ENCODE assay signal across 35 cellular contexts in the genomic region with DNA sequence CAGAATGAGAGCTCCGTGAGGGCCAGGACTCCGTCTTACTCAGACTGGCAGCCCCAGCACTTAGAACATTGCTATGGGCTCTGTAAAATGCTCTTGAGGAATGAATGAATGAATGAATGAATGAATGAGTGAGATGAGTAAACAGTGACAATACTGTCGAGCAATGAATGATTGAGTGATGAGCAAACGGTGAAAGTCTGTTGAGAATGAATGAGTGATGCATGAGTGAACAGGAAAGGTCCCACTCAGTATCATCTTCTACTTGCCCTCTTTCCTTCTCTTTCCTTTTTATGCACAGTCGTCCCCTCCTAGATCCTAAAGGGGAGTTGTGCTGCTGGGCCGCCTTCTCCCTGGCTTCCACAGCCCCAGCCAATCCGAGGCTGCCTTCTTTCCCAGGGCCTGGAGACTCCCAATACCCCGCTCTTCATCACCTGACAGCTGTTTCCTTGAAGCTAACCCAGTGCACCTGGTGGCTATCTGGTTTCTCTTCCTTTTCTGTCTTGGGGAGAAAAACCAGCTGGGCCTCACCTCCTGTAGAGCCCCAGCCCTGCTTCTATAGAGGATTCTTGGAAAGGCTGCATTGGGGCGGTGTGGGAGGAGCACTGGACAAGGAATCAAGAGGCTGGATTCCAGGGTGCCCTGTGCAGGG. TPM values are rescaled to one million over a fixed set of nuclear protein-coding genes. Genes with fewer than 3 reads are reported as not detected.
A peak's percentile ranks its signal among the peaks of the same experiment; 100 is the strongest.
DNase-seq lines count a peak whose midpoint lies in the region; ATAC-seq, FAIRE-seq and TF ChIP-seq lines count a peak whose summit lies in the region.
"Had no signal": no experiment of that assay in that cellular context is flagged by ENCODE, and none has a peak within 500 bp of the region (broad histone marks: within the 10 kb centered on the region; RNA-seq: fewer than 3 reads in every experiment).

No MANE protein-coding gene starts in this region.

- no peaks in the 10 kb centered on the region for H3K36me3 ChIP-seq in PC-3 (ENCODE audit: low read depth, low read length)
- no peaks in the 10 kb centered on the region for H3K36me3 ChIP-seq in A673 (ENCODE audit: insufficient read depth, low read length, poor library complexity, severe bottlenecking)

- H2AFZ ChIP-seq in PC-3 (ENCODE audit: low read length): no peak overlapping the region
- H2AFZ ChIP-seq: parathyroid adenoma had no signal

- no peaks in the 10 kb centered on the region for H3K9me2 ChIP-seq in PC-3 (replicated peaks; ENCODE audit: low read length)

- no peak overlapping the region for H3K4me2 ChIP-seq in PC-3 (ENCODE audit: low read length)

- H3K27me3 ChIP-seq in PC-3 (ENCODE audit: low read length) (peaks cover 17% of the 10 kb centered on the region; the same call in 1 of the 2 replicates), A673 (replicated peaks; ENCODE audit: insufficient read depth, low read depth, low read length, poor library complexity) (no peaks in the 10 kb centered on the region)
- H3K27me3 ChIP-seq: SJSA1 had no signal

- no peak for ATAC-seq in PC-3
- no peak for ATAC-seq in HG03095 (IDR thresholded peaks at IDR 0.05; ENCODE audit: unreplicated experiment)
- ATAC-seq: activated CD8-positive, alpha-beta T cell treated with anti-CD3 and anti-CD28 coated beads, Interleukin-2, amount 10 ng/mL, durations not matched to agents 7 days and 5 days; activated naive CD8-positive, alpha-beta T cell treated with anti-CD3 and anti-CD28 coated beads, Interleukin-2, amount 50 U/mL, for 24 hours; right cardiac atrium had no signal

- no TSS peak for BruUV-seq in PC-3 (replicated peaks; lab: Mats Ljungman, UMichigan)
- BruUV-seq in A673 (replicated peaks; lab: Mats Ljungman, UMichigan): no TSS peak

- H4K20me1 ChIP-seq in PC-3 (ENCODE audit: low read length): no peaks in the 10 kb centered on the region

- H3K27ac ChIP-seq in PC-3 (ENCODE audit: low read length) (no peak overlapping the region), A673 (ENCODE audit: low read depth, low read length, poor library complexity, severe bottlenecking) (no peak overlapping the region)
- H3K27ac ChIP-seq: parathyroid adenoma, SJSA1 had no signal

- H3K4me3 ChIP-seq in PC-3 (ENCODE audit: low read length): no peak overlapping the region
- H3K4me3 ChIP-seq in A673 (ENCODE audit: low read depth, low read length, poor library complexity, severe bottlenecking): no peak overlapping the region
- H3K4me3 ChIP-seq: lung, SJSA1 had no signal

- H3F3A ChIP-seq in PC-3 (ENCODE audit: low read length, unreplicated experiment): no peaks in the 10 kb centered on the region

- POLR2A ChIA-PET in GM10248 (lab: Yijun Ruan, JAX) (no interaction called here), PC-3 (lab: Charles Lee; ENCODE audit: unreplicated experiment) (no interaction called here), A673 (lab: Charles Lee; ENCODE audit: low non-redundant PET) (no interaction called here)

- no peaks in the 10 kb centered on the region for H3K9me3 ChIP-seq in PC-3 (ENCODE audit: low read length)
- no peaks in the 10 kb centered on the region for H3K9me3 ChIP-seq in A673 (ENCODE audit: low read depth, low read length, poor library complexity, severe bottlenecking)
- H3K9me3 ChIP-seq: SJSA1 had no signal

- H3K9ac ChIP-seq in PC-3 (ENCODE audit: low read length): no peak overlapping the region
- H3K9ac ChIP-seq: parathyroid adenoma had no signal

- FAIRE-seq in HTR-8/SVneo (lab: Jason Lieb, UNC): peak; percentile 80
- FAIRE-seq: GM19239, H1, keratinocyte, TTC549, urothelium cell line had no signal

- intact Hi-C loops in PC-3 (cut with micrococcal nuclease): no loop called here
- intact Hi-C loops in A673 (cut with micrococcal nuclease; ENCODE audit: unreplicated experiment): no loop called here

- peak; percentile 57 for DNase-seq in GM10248 (ENCODE audit: extremely low spot score)
- DNase-seq in GM20000 (ENCODE audit: low spot score): peak; percentile 41
- no peak for DNase-seq in HTR-8/SVneo (ENCODE audit: insufficient read length, low spot score)
- DNase-seq in PC-3: peak; percentile 8
- no peak for DNase-seq in SK-N-DZ (ENCODE audit: low spot score)
- DNase-seq in NCI-H2227 (lab: John Stamatoyannopoulos, UW; ENCODE audit: unreplicated experiment): no peak
- DNase-seq in A673 (ENCODE audit: low spot score): no peak
- DNase-seq: ACHN; activated CD4-positive, CD25-positive, alpha-beta regulatory T cell treated with anti-CD3 and anti-CD28 coated beads, Interleukin-2, amount 50 U/mL, for 72 hours; activated CD8-positive, alpha-beta T cell treated with anti-CD3 and anti-CD28 coated beads, Interleukin-2, amount 10 ng/mL, durations not matched to agents 7 days and 5 days; activated effector memory CD4-positive, alpha-beta T cell treated with anti-CD3 and anti-CD28 coated beads, Interleukin-2, amount 50 U/mL, for 16 hours; activated naive CD8-positive, alpha-beta T cell treated with anti-CD3 and anti-CD28 coated beads, Interleukin-2, amount 50 U/mL, for 24 hours; activated T-cell treated with anti-CD3 and anti-CD28 coated beads for 4 hours; COR-L47; GF-D8; KG1; NCI-H1436; NCI-H2227 treated with DMSO at 0.1 percent for 48 hours; NCI-H774; right cardiac atrium; stimulated activated CD4-positive, alpha-beta T cell treated with anti-CD3 and anti-CD28 coated beads, Interleukin-4, amount 100 ng/mL, for 1 hour; T-helper 1 cell had no signal

- no peaks in the 10 kb centered on the region for H3K79me2 ChIP-seq in PC-3 (ENCODE audit: low read length)
- H3K79me2 ChIP-seq: parathyroid adenoma had no signal

- H3K4me1 ChIP-seq in PC-3 (ENCODE audit: insufficient read depth, low read length) (no peaks in the 10 kb centered on the region), A673 (ENCODE audit: insufficient read depth, low read length, poor library complexity, severe bottlenecking) (no peaks in the 10 kb centered on the region)
- H3K4me1 ChIP-seq: parathyroid adenoma, SJSA1 had no signal

- TF ChIP-seq CTCF in GM10248 (IDR thresholded peaks at IDR 0.05; ENCODE audit: control extremely low read depth, extremely low read depth, low read depth, missing control alignments) (no peak), GM20000 (IDR thresholded peaks at IDR 0.05; ENCODE audit: extremely low read depth, missing control alignments) (no peak), PC-3 (conservative IDR thresholded peaks at IDR 0.05; ENCODE audit: low read depth, low read length) (no peak), A673 (conservative IDR thresholded peaks at IDR 0.05; ENCODE audit: low read depth, low read length) (no peak)

- CTCF ChIA-PET in GM10248 (lab: Yijun Ruan, JAX): interaction anchor here (1.2 kb wide), 1 partner anchor 12 kb away, joined by 3 read pairs; no protein-coding TSS in a partner anchor
- CTCF ChIA-PET in PC-3 (lab: Charles Lee): no interaction called here
- CTCF ChIA-PET in A673 (lab: Charles Lee): no interaction called here

RNA-seq across cellular contexts. Expression of a gene that starts 32.7 kb away (rescaled TPM):
- total RNA-seq in PC-3 (2014; rRNA removed): not detected in 2 replicates
- polyA plus RNA-seq in SK-N-DZ (2014; cell fraction: cytosol; rRNA removed): not detected in 2 replicates
- polyA plus RNA-seq in SK-N-DZ (2014; cell fraction: nucleus; rRNA removed): 0.12 TPM in 1 of 2 replicates, not detected in the other
- not detected in 2 replicates for total RNA-seq in A673 (2021)
- total RNA-seq: activated CD8-positive, alpha-beta T cell treated with anti-CD3 and anti-CD28 coated beads, Interleukin-2, amount 10 ng/mL, durations not matched to agents 7 days and 5 days; dermis microvascular lymphatic vessel endothelial cell; fibroblast of lung; H1; lung; right cardiac atrium had no signal
- polyA plus RNA-seq: BJ, fibroblast of lung, H1, keratinocyte, right cardiac atrium had no signal

RNA-seq across cellular contexts. Expression of a gene that starts 47.1 kb away (rescaled TPM):
- total RNA-seq in PC-3 (2014; rRNA removed): 1.7 and 2.4 TPM in 2 replicates
- 27.9 and 32.2 TPM in 2 replicates for polyA plus RNA-seq in SK-N-DZ (2014; cell fraction: cytosol; rRNA removed)
- 8.1 and 11.4 TPM in 2 replicates for polyA plus RNA-seq in SK-N-DZ (2014; cell fraction: nucleus; rRNA removed)
- 9.7 and 9.9 TPM in 2 replicates for total RNA-seq in A673 (2021)
- total RNA-seq: activated CD8-positive, alpha-beta T cell treated with anti-CD3 and anti-CD28 coated beads, Interleukin-2, amount 10 ng/mL, durations not matched to agents 7 days and 5 days; dermis microvascular lymphatic vessel endothelial cell; fibroblast of lung; HT1080 had no signal
- polyA plus RNA-seq: fibroblast of lung, keratinocyte had no signal

Comparison
In these comparisons a context has a peak if more than half of its experiments do, and no peak if none do; other contexts are left out.
1. DNase-seq: peak in GM10248 (single experiment), GM20000 (single experiment) and PC-3 (single experiment); none in HTR-8/SVneo (single experiment), SK-N-DZ (single experiment), NCI-H2227 (single experiment) and A673 (single experiment).